ENCODE assay signal across 1 cellular context in genomic region chr15:71659730-71660067, GRCh38.
TF ChIP-seq lines count a peak whose summit lies in the region.

No MANE protein-coding gene starts in this region.

TF ChIP-seq in WTC11, 78 proteins besides CTCF, POLR2A, EP300 and RAD21 (continued from another document):
- TF ChIP-seq, protein P1, sequence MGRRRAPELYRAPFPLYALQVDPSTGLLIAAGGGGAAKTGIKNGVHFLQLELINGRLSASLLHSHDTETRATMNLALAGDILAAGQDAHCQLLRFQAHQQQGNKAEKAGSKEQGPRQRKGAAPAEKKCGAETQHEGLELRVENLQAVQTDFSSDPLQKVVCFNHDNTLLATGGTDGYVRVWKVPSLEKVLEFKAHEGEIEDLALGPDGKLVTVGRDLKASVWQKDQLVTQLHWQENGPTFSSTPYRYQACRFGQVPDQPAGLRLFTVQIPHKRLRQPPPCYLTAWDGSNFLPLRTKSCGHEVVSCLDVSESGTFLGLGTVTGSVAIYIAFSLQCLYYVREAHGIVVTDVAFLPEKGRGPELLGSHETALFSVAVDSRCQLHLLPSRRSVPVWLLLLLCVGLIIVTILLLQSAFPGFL (CRISPR knock-in tag; IDR thresholded peaks at IDR 0.05; ENCODE audit: borderline replicate concordance), result no peak
- TF ChIP-seq RORB (CRISPR knock-in tag; IDR thresholded peaks at IDR 0.05) (no peak), IRF2 (CRISPR knock-in tag; IDR thresholded peaks at IDR 0.05; ENCODE audit: borderline replicate concordance, low read depth) (no peak)
